ENCODE assay signal across 26 cellular contexts in genomic region chr6:2324166-2324953, GRCh38.
"Had no signal": no experiment of that assay in that cellular context is flagged by ENCODE, and none has a peak within 500 bp of the region (broad histone marks: within the 10 kb centered on the region; RNA-seq: fewer than 3 reads in every experiment).

No MANE protein-coding gene starts in this region.

- ATAC-seq: heart left ventricle; left cardiac atrium; left lobe of liver; lower lobe of right lung; natural killer cell; sciatic nerve; stimulated activated effector memory CD8-positive, alpha-beta T cell treated with anti-CD3 and anti-CD28 coated beads, Interleukin-12 subunit alpha, Interleukin-12 subunit beta, amount 100 ng/mL, for 72 hours had no signal

- H3K27ac Mint-ChIP-seq: naive B cell; natural killer cell; nephron progenitor cell; neural progenitor cell; progenitor cell of endocrine pancreas; stimulated activated effector memory CD8-positive, alpha-beta T cell treated with anti-CD3 and anti-CD28 coated beads, Interleukin-12 subunit alpha, Interleukin-12 subunit beta, amount 100 ng/mL, for 72 hours; stimulated activated naive CD8-positive, alpha-beta T cell treated with anti-CD3 and anti-CD28 coated beads, Interleukin-15, Interleukin-2, amounts not matched to agents 100 ng/mL and 50 ng/mL, for 24 hours had no signal

- H3K4me1 ChIP-seq: heart left ventricle, lower lobe of right lung, neural progenitor cell, right atrium auricular region, spleen, tibial nerve, upper lobe of left lung, vagina had no signal

- H3K4me3 ChIP-seq: heart left ventricle, hepatocyte, lower lobe of right lung, neural progenitor cell, ovary, right atrium auricular region, skin epidermis, spleen, tibial nerve, upper lobe of left lung, vagina had no signal

- H3K4me1 Mint-ChIP-seq: naive B cell; natural killer cell; nephron progenitor cell; neural progenitor cell; stimulated activated effector memory CD8-positive, alpha-beta T cell treated with anti-CD3 and anti-CD28 coated beads, Interleukin-12 subunit alpha, Interleukin-12 subunit beta, amount 100 ng/mL, for 72 hours had no signal

- H3K4me2 ChIP-seq: hepatocyte, neural progenitor cell had no signal

- DNase-seq: heart left ventricle; islet precursor cell; left cardiac atrium; lower lobe of right lung; mammary epithelial cell; mesenchymal stem cell; naive B cell; natural killer cell; nephron progenitor cell; ovary; spleen; stimulated activated CD4-positive, alpha-beta T cell treated with anti-CD3 and anti-CD28 coated beads, Interleukin-4, amount 100 ng/mL, for 24 hours; stimulated activated naive CD4-positive, alpha-beta T cell; substantia nigra; upper lobe of left lung had no signal

- H3K36me3 ChIP-seq: lower lobe of right lung, neural progenitor cell, ovary, right atrium auricular region, upper lobe of left lung, vagina had no signal

- H3K27me3 Mint-ChIP-seq: naive B cell; progenitor cell of endocrine pancreas; stimulated activated naive CD8-positive, alpha-beta T cell treated with anti-CD3 and anti-CD28 coated beads, Interleukin-15, Interleukin-2, amounts not matched to agents 100 ng/mL and 50 ng/mL, for 24 hours had no signal

- H3K79me2 ChIP-seq: hepatocyte had no signal

- H3K4me3 Mint-ChIP-seq: natural killer cell; nephron progenitor cell; neural progenitor cell; stimulated activated effector memory CD8-positive, alpha-beta T cell treated with anti-CD3 and anti-CD28 coated beads, Interleukin-12 subunit alpha, Interleukin-12 subunit beta, amount 100 ng/mL, for 72 hours; stimulated activated naive CD8-positive, alpha-beta T cell treated with anti-CD3 and anti-CD28 coated beads, Interleukin-15, Interleukin-2, amounts not matched to agents 100 ng/mL and 50 ng/mL, for 24 hours had no signal

- H3K27ac ChIP-seq: heart left ventricle, hepatocyte, lower lobe of right lung, neural progenitor cell, ovary, right atrium auricular region, skin epidermis, spleen, tibial nerve, upper lobe of left lung, vagina had no signal

- H2AFZ ChIP-seq: hepatocyte, neural progenitor cell had no signal

- H3K27me3 ChIP-seq: heart left ventricle, hepatocyte, neural progenitor cell, ovary, right atrium auricular region, spleen, tibial nerve, upper lobe of left lung, vagina had no signal

- H3K9ac ChIP-seq: neural progenitor cell had no signal
